Comparison of ENCODE assay signal across 22 cellular contexts in the genomic region with DNA sequence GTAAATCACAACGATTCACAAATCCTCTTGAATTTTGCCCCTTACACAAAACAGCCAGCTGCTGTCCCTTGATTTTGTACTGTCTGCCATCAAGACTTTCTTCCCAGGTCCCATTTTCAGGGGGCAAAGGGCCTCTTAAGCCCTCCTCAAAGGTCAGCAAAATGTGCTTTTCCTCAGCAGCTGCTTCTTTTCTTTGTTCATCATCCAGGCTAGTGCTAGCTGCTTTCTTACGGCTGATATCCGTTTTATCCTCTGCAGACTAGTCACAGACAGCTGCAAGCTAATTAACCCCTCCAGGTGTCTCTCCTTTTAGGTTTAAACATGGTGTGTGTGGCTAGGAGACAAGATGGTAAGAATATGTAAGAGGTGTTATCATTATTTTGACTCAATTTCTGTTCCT.
A peak's percentile ranks its signal among the peaks of the same experiment; 100 is the strongest.
DNase-seq lines count a peak whose midpoint lies in the region; ATAC-seq lines count a peak whose summit lies in the region.
"Had no signal": no experiment of that assay in that cellular context is flagged by ENCODE, and none has a peak within 500 bp of the region (broad histone marks: within the 10 kb centered on the region; RNA-seq: fewer than 3 reads in every experiment).

No MANE protein-coding gene starts in this region.

- peak; percentile 62 for DNase-seq in LHCN-M2 (ENCODE audit: low read depth)
- DNase-seq in NCI-H1930 (lab: John Stamatoyannopoulos, UW) = peak; percentile 68 to 80
- peak; percentile 93 for DNase-seq in NCI-H82 (lab: John Stamatoyannopoulos, UW)
- DNase-seq in myocyte (ENCODE audit: low read depth) = peak; percentile 68
- no peak for DNase-seq in NCI-H1048 (lab: John Stamatoyannopoulos, UW)
- DNase-seq in activated CD8-positive, alpha-beta memory T cell treated with anti-CD3 and anti-CD28 coated beads, Interleukin-2, amount 10 ng/mL, durations not matched to agents 7 days and 5 days = no peak
- DNase-seq: activated CD4-positive, alpha-beta T cell treated with anti-CD3 and anti-CD28 coated beads for 48 hours; activated CD8-positive, alpha-beta memory T cell treated with anti-CD3 and anti-CD28 coated beads, Interleukin-2, amount 50 U/mL, for 4 hours; activated gamma-delta T cell; H7; immature natural killer cell; KBM-7; left ventricle myocardium superior; nucleus accumbens; Right ventricle myocardium superior; stimulated activated CD4-positive, alpha-beta T cell treated with anti-CD3 and anti-CD28 coated beads, Interleukin-12 subunit alpha, Interleukin-12 subunit beta, amount 100 ng/mL, for 4 hours; stimulated activated CD8-positive, alpha-beta memory T cell treated with anti-CD3 and anti-CD28 coated beads, Interleukin-4, amount 100 ng/mL, for 48 hours; T-cell had no signal

- H3K27me3 Mint-ChIP-seq in activated CD8-positive, alpha-beta memory T cell treated with anti-CD3 and anti-CD28 coated beads, Interleukin-2, amount 10 ng/mL, durations not matched to agents 7 days and 5 days = no peaks in the 10 kb centered on the region
- H3K27me3 Mint-ChIP-seq: dendritic cell treated with granulocyte-macrophage colony-stimulating factor and Interleukin-4, amounts not matched to agents 40 ng/mL and 50 ng/mL, for 4 days; type B pancreatic cell had no signal

- H3K4me3 Mint-ChIP-seq in activated CD8-positive, alpha-beta memory T cell treated with anti-CD3 and anti-CD28 coated beads, Interleukin-2, amount 10 ng/mL, durations not matched to agents 7 days and 5 days = no peak overlapping the region
- H3K4me3 Mint-ChIP-seq: dendritic cell treated with granulocyte-macrophage colony-stimulating factor and Interleukin-4, amounts not matched to agents 40 ng/mL and 50 ng/mL, for 4 days; immature natural killer cell; T-cell; type B pancreatic cell had no signal

- ATAC-seq in activated CD8-positive, alpha-beta memory T cell treated with anti-CD3 and anti-CD28 coated beads, Interleukin-2, amount 10 ng/mL, durations not matched to agents 7 days and 5 days = no peak
- ATAC-seq in HG02571 (IDR thresholded peaks at IDR 0.05; ENCODE audit: unreplicated experiment) = no peak
- ATAC-seq in HG02973 (IDR thresholded peaks at IDR 0.05; ENCODE audit: unreplicated experiment) = no peak
- ATAC-seq: left ventricle myocardium superior, T-cell had no signal

- H3K27ac Mint-ChIP-seq in activated CD8-positive, alpha-beta memory T cell treated with anti-CD3 and anti-CD28 coated beads, Interleukin-2, amount 10 ng/mL, durations not matched to agents 7 days and 5 days = no peak overlapping the region
- H3K27ac Mint-ChIP-seq: dendritic cell treated with granulocyte-macrophage colony-stimulating factor and Interleukin-4, amounts not matched to agents 40 ng/mL and 50 ng/mL, for 4 days; immature natural killer cell; T-cell; type B pancreatic cell had no signal

- H3K4me1 Mint-ChIP-seq in activated CD8-positive, alpha-beta memory T cell treated with anti-CD3 and anti-CD28 coated beads, Interleukin-2, amount 10 ng/mL, durations not matched to agents 7 days and 5 days = no peaks in the 10 kb centered on the region
- H3K4me1 Mint-ChIP-seq: immature natural killer cell, T-cell had no signal

- H3K36me3 Mint-ChIP-seq in activated CD8-positive, alpha-beta memory T cell treated with anti-CD3 and anti-CD28 coated beads, Interleukin-2, amount 10 ng/mL, durations not matched to agents 7 days and 5 days = no peaks in the 10 kb centered on the region
- H3K36me3 Mint-ChIP-seq: immature natural killer cell, T-cell, type B pancreatic cell had no signal

- H3K9me3 Mint-ChIP-seq in activated CD8-positive, alpha-beta memory T cell treated with anti-CD3 and anti-CD28 coated beads, Interleukin-2, amount 10 ng/mL, durations not matched to agents 7 days and 5 days (ENCODE audit: low read depth) = no peaks in the 10 kb centered on the region
- H3K9me3 Mint-ChIP-seq: dendritic cell treated with granulocyte-macrophage colony-stimulating factor and Interleukin-4, amounts not matched to agents 40 ng/mL and 50 ng/mL, for 4 days; T-cell; type B pancreatic cell had no signal

- CTCF ChIA-PET in activated CD8-positive, alpha-beta memory T cell treated with anti-CD3 and anti-CD28 coated beads, Interleukin-2, amount 10 ng/mL, durations not matched to agents 7 days and 5 days (lab: Charles Lee) = no interaction called here

Comparison
In these comparisons a context has a peak if more than half of its experiments do, and no peak if none do; other contexts are left out.
1. DNase-seq: peak in LHCN-M2 (single experiment), NCI-H1930 (2 of 2), NCI-H82 (single experiment) and myocyte (single experiment); none in NCI-H1048 (single experiment) and activated CD8-positive, alpha-beta memory T cell treated with anti-CD3 and anti-CD28 coated beads, Interleukin-2, amount 10 ng/mL, durations not matched to agents 7 days and 5 days (single experiment).